ENCODE assay signal across 25 cellular contexts in the genomic region with DNA sequence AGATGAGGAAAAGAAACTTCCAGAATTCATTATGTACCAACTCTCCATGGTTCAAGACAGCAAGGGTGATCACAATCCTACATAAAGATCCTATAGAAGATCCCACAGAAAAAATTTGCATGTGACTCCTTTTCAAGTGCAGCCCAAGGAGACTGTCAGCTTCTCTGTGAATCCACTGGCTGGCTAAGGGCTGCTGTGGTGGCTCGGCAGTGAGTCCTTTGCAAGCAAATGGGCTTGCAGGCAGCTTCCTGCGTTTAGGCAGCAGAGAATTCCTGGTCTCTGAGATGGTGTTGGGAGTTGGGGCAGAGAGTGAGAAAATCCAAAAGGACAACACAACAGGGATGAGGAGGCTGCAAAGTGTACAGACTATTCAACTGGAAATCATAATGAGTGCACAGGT.
"Had no signal": no experiment of that assay in that cellular context is flagged by ENCODE, and none has a peak within 500 bp of the region (broad histone marks: within the 10 kb centered on the region; RNA-seq: fewer than 3 reads in every experiment).

No MANE protein-coding gene starts in this region.

- H3K27me3 ChIP-seq: gastrocnemius medialis, heart right ventricle, left lung, neural progenitor cell, right lobe of liver, suprapubic skin had no signal

- H3K27me3 Mint-ChIP-seq: progenitor cell of endocrine pancreas had no signal

- H3K36me3 Mint-ChIP-seq: neural progenitor cell had no signal

- H3K9me3 Mint-ChIP-seq: naive thymus-derived CD4-positive, alpha-beta T cell; nephron; stimulated activated naive CD8-positive, alpha-beta T cell treated with anti-CD3 and anti-CD28 coated beads, Interleukin-15, amount 100 ng/mL, for 72 hours had no signal

- H3K27ac Mint-ChIP-seq: nephron; neural progenitor cell; progenitor cell of endocrine pancreas; stimulated activated naive CD8-positive, alpha-beta T cell treated with anti-CD3 and anti-CD28 coated beads, Interleukin-15, amount 100 ng/mL, for 72 hours had no signal

- H3K4me3 ChIP-seq: gastrocnemius medialis, heart right ventricle, left lung, neural progenitor cell, right lobe of liver, suprapubic skin had no signal

- ATAC-seq: esophagus mucosa; gastrocnemius medialis; heart right ventricle; left cardiac atrium; left lung; naive thymus-derived CD4-positive, alpha-beta T cell; right lobe of liver; stimulated activated naive CD8-positive, alpha-beta T cell treated with anti-CD3 and anti-CD28 coated beads, Interleukin-15, amount 100 ng/mL, for 72 hours had no signal

- H3K9ac ChIP-seq: neural progenitor cell, parathyroid adenoma had no signal

- DNase-seq: cortex of kidney; foreskin fibroblast; gastrocnemius medialis; heart right ventricle; hippocampal formation; left cardiac atrium; left lung; mesenchymal stem cell; midbrain; naive thymus-derived CD4-positive, alpha-beta T cell; right lobe of liver; small intestine; stimulated activated CD4-positive, alpha-beta T cell treated with anti-CD3 and anti-CD28 coated beads, Interleukin-15, amount 100 ng/mL, for 24 hours; stimulated activated CD4-positive, alpha-beta T cell treated with anti-CD3 and anti-CD28 coated beads, Interleukin-4, amount 100 ng/mL, for 1 hour; stimulated activated CD8-positive, alpha-beta memory T cell treated with anti-CD3 and anti-CD28 coated beads, Interleukin-4, amount 100 ng/mL, for 48 hours; stimulated activated naive CD4-positive, alpha-beta T cell; stimulated activated naive CD8-positive, alpha-beta T cell treated with anti-CD3 and anti-CD28 coated beads, Interleukin-15, amount 100 ng/mL, for 72 hours; trophoblast cell had no signal

- H3K4me3 Mint-ChIP-seq: naive thymus-derived CD4-positive, alpha-beta T cell; nephron; neural progenitor cell; stimulated activated naive CD8-positive, alpha-beta T cell treated with anti-CD3 and anti-CD28 coated beads, Interleukin-15, amount 100 ng/mL, for 72 hours had no signal

- H3K4me1 ChIP-seq: gastrocnemius medialis, heart right ventricle, neural progenitor cell, parathyroid adenoma, right lobe of liver, suprapubic skin had no signal

- H3K36me3 ChIP-seq: gastrocnemius medialis, heart right ventricle, left lung, neural progenitor cell, right lobe of liver, suprapubic skin had no signal

- H3K9me3 ChIP-seq: gastrocnemius medialis, heart right ventricle, left lung, right lobe of liver, suprapubic skin had no signal

- H3K27ac ChIP-seq: epithelial cell of prostate, gastrocnemius medialis, heart right ventricle, left lung, neural progenitor cell, parathyroid adenoma, right lobe of liver, suprapubic skin had no signal

- H3K4me1 Mint-ChIP-seq: naive thymus-derived CD4-positive, alpha-beta T cell; nephron; stimulated activated naive CD8-positive, alpha-beta T cell treated with anti-CD3 and anti-CD28 coated beads, Interleukin-15, amount 100 ng/mL, for 72 hours had no signal
